ENCODE assay signal across 1 cellular context in genomic region chr12:52119398-52120254, GRCh38.
TF ChIP-seq lines count a peak whose summit lies in the region.

No MANE protein-coding gene starts in this region.

TF ChIP-seq in HepG2, 621 proteins besides CTCF, POLR2A, EP300 and RAD21 (continued from another document and continues in another):
- TF ChIP-seq MAZ (IDR thresholded peaks at IDR 0.05; ENCODE audit: borderline replicate concordance, low read depth, low read length) (0 out of 2 replicates have a peak, but pooled peaks have one; percentile 40), MAZ (CRISPR knock-in tag; IDR thresholded peaks at IDR 0.05; ENCODE audit: low read depth) (no peak; the same call in 1 of the 2 replicates), ZMYM4 (CRISPR knock-in tag; IDR thresholded peaks at IDR 0.05) (peak; percentile 29), HNF1B (CRISPR knock-in tag; IDR thresholded peaks at IDR 0.05) (no peak), ZNF350 (CRISPR knock-in tag; IDR thresholded peaks at IDR 0.05; ENCODE audit: borderline replicate concordance, low read depth) (no peak; the same call in 1 of the 2 replicates), PAXIP1 (CRISPR knock-in tag; conservative IDR thresholded peaks at IDR 0.05) (peak; percentile 91), NONO (IDR thresholded peaks at IDR 0.05) (no peak), NONO (CRISPR knock-in tag; conservative IDR thresholded peaks at IDR 0.05) (peak; percentile 72; the same call in 1 of the 2 replicates), ARID4A (CRISPR knock-in tag; IDR thresholded peaks at IDR 0.05; ENCODE audit: borderline replicate concordance) (peak; percentile 58; the same call in 1 of the 2 replicates), ZNF549 (CRISPR knock-in tag; IDR thresholded peaks at IDR 0.05) (no peak), THRA (CRISPR knock-in tag; IDR thresholded peaks at IDR 0.05; ENCODE audit: borderline replicate concordance) (peak; percentile 98), ZFP90 (CRISPR knock-in tag; IDR thresholded peaks at IDR 0.05; ENCODE audit: borderline replicate concordance) (peak; percentile 78; the same call in 1 of the 2 replicates), NR2F6 (IDR thresholded peaks at IDR 0.05) (peak; percentile 68), NR2F6 (CRISPR knock-in tag; IDR thresholded peaks at IDR 0.05) (peak; percentile 71), ATF7-NPFF (CRISPR knock-in tag; IDR thresholded peaks at IDR 0.05; ENCODE audit: low read depth) (no peak), FOXK2 (IDR thresholded peaks at IDR 0.05) (peak; percentile 70; the same call in 1 of the 2 replicates), ZSCAN5A (CRISPR knock-in tag; IDR thresholded peaks at IDR 0.05; ENCODE audit: borderline replicate concordance) (0 out of 2 replicates have a peak, but pooled peaks have one; percentile 25), ZNF772 (CRISPR knock-in tag; IDR thresholded peaks at IDR 0.05) (peak; percentile 20; the same call in 1 of the 2 replicates), FOXP1 (IDR thresholded peaks at IDR 0.05) (no peak), FOXP1 (CRISPR knock-in tag; IDR thresholded peaks at IDR 0.05) (peak; percentile 70), DZIP1 (CRISPR knock-in tag; IDR thresholded peaks at IDR 0.05) (no peak), ZNF121 (CRISPR knock-in tag; IDR thresholded peaks at IDR 0.05) (0 out of 2 replicates have a peak, but pooled peaks have one; percentile 13), ZNF431 (CRISPR knock-in tag; IDR thresholded peaks at IDR 0.05; ENCODE audit: borderline replicate concordance, low read depth) (0 out of 2 replicates have a peak, but pooled peaks have one; percentile 23), KLF9 (CRISPR knock-in tag; IDR thresholded peaks at IDR 0.05; ENCODE audit: low read depth) (no peak), MEIS2 (CRISPR knock-in tag; IDR thresholded peaks at IDR 0.05) (peak; percentile 36; the same call in 1 of the 2 replicates), SMAD3 (CRISPR knock-in tag; IDR thresholded peaks at IDR 0.05) (no peak), ATF7 (IDR thresholded peaks at IDR 0.05) (no peak), ATF7 (CRISPR knock-in tag; IDR thresholded peaks at IDR 0.05) (no peak; the same call in 1 of the 2 replicates), CENPX (CRISPR knock-in tag; IDR thresholded peaks at IDR 0.05) (no peak), RARA (CRISPR knock-in tag; IDR thresholded peaks at IDR 0.05) (peak; percentile 82), POLR2AphosphoS5 (IDR thresholded peaks at IDR 0.05; ENCODE audit: low read depth, low read length) (0 out of 2 replicates have a peak, but pooled peaks have one; percentile 15), ISL2 (CRISPR knock-in tag; IDR thresholded peaks at IDR 0.05) (0 out of 2 replicates have a peak, but pooled peaks have one; percentile 29), ZNF329 (CRISPR knock-in tag; IDR thresholded peaks at IDR 0.05; ENCODE audit: low read depth) (no peak), ZNF280D (CRISPR knock-in tag; IDR thresholded peaks at IDR 0.05) (no peak), LCORL (IDR thresholded peaks at IDR 0.05) (no peak), LCORL (CRISPR knock-in tag; IDR thresholded peaks at IDR 0.05) (peak; percentile 69; the same call in 1 of the 2 replicates), NBN (conservative IDR thresholded peaks at IDR 0.05) (no peak), ZNF790 (CRISPR knock-in tag; IDR thresholded peaks at IDR 0.05; ENCODE audit: borderline replicate concordance) (peak; percentile 35; the same call in 1 of the 2 replicates), FOXA1 (IDR thresholded peaks at IDR 0.05) (0 out of 2 replicates have a peak, but pooled peaks have one; percentile 43), FOXA1 (CRISPR knock-in tag; IDR thresholded peaks at IDR 0.05) (peak; percentile 91), TBP (CRISPR knock-in tag; IDR thresholded peaks at IDR 0.05) (no peak), RFXAP (CRISPR knock-in tag; IDR thresholded peaks at IDR 0.05; ENCODE audit: borderline replicate concordance) (peak; percentile 44)
